ENCODE assay signal across 17 cellular contexts in genomic region chr1:152219438-152219837, GRCh38. TPM values are rescaled to one million over a fixed set of nuclear protein-coding genes. Genes with fewer than 3 reads are reported as not detected.
"Had no signal": no experiment of that assay in that cellular context is flagged by ENCODE, and none has a peak within 500 bp of the region (broad histone marks: within the 10 kb centered on the region; RNA-seq: fewer than 3 reads in every experiment).

No MANE protein-coding gene starts in this region.

RNA-seq across cellular contexts. Expression of gene HRNR, which starts 4.6 kb away (rescaled TPM):
- total RNA-seq: activated naive CD4-positive, alpha-beta T cell treated with anti-CD3 and anti-CD28 coated beads for 36 hours; activated naive CD4-positive, alpha-beta T cell treated with anti-CD3 and anti-CD28 coated beads, Interleukin-2, amount 50 U/mL, for 72 hours; activated naive CD8-positive, alpha-beta T cell treated with anti-CD3 and anti-CD28 coated beads for 36 hours; activated naive CD8-positive, alpha-beta T cell treated with anti-CD3 and anti-CD28 coated beads, Interleukin-2, amount 10 ng/mL, durations not matched to agents 7 days and 5 days; activated T-cell treated with anti-CD3 and anti-CD28 coated beads, Interleukin-2, amount 50 U/mL, for 4 hours; activated T-cell treated with anti-CD3 and anti-CD28 coated beads, Interleukin-2, amount 50 U/mL, for 72 hours; activated T-helper 1 cell treated with anti-CD3 and anti-CD28 coated beads, Interleukin-12 subunit alpha, Interleukin-12 subunit beta, Interleukin-2, Interleukin-4 antibody, amounts not matched to agents 30 ng/mL and 10 ng/mL and 1 ng/mL, durations not matched to agents 14 hours and 24 hours and 36 hours; activated T-helper 17 cell treated with anti-CD3 and anti-CD28 coated beads, Interleukin-2, amount 50 U/mL, for 72 hours; activated T-helper 2 cell treated with anti-CD3 and anti-CD28 coated beads, Interferon-gamma antibody, Interleukin-2, Interleukin-4, amounts not matched to agents 10 μg/mL and 5 μg/mL and 100 μg/mL, durations not matched to agents 14 hours and 24 hours and 36 hours; adrenal gland; aorta; ascending aorta; astrocyte; body of pancreas; breast epithelium; cardiac muscle cell; cardiac septum had no signal
- polyA plus RNA-seq: aorta, cardiac muscle cell had no signal
